Comparison of ENCODE assay signal across 18 cellular contexts in the genomic region with DNA sequence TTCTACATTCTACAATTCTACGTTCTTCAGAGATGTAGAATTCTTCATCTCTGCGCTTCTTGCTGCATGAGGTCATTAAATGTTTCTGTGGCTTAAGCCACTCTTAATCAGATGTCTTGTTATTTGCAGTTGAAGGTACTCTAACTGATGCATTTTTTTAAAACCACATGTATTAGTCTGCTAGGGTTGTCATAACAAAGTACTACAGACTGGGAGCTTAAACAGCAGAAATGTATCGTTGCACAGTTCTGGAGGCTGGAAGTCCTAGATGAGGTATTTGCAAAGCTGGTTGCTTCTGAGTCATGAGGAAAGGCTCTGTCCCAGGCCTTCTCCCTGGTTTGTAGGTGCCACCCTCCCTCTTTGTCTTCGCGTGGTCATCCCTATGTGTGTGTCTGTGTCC.
DNase-seq lines count a peak whose midpoint lies in the region; ATAC-seq, FAIRE-seq and TF ChIP-seq lines count a peak whose summit lies in the region.
"Had no signal": no experiment of that assay in that cellular context is flagged by ENCODE, and none has a peak within 500 bp of the region (broad histone marks: within the 10 kb centered on the region; RNA-seq: fewer than 3 reads in every experiment).

No MANE protein-coding gene starts in this region.

- H3K27ac ChIP-seq in breast epithelium = peak overlapping the region; percentile 72 to 88
- peak overlapping the region in 1 of 2 donors; percentile 39 for H3K27ac ChIP-seq in left lung
- H3K27ac ChIP-seq: BLaER1, esophagus muscularis mucosa, vagina had no signal

- H3K27ac Mint-ChIP-seq in CD14-positive monocyte = no peak overlapping the region
- H3K27ac Mint-ChIP-seq in activated CD4-positive, alpha-beta T cell treated with anti-CD3 and anti-CD28 coated beads, Interleukin-2, amount 10 ng/mL, durations not matched to agents 24 days and 14 days = no peak overlapping the region
- H3K27ac Mint-ChIP-seq: WTC11 had no signal

- H3K4me3 ChIP-seq in breast epithelium = no peak overlapping the region
- no peak overlapping the region for H3K4me3 ChIP-seq in left lung
- H3K4me3 ChIP-seq: BLaER1, esophagus muscularis mucosa, vagina had no signal

- FAIRE-seq in HTR-8/SVneo (lab: Jason Lieb, UNC) = no peak

- DNase-seq in AG08396 (ENCODE audit: low spot score) (peak; percentile 82), HTR-8/SVneo (ENCODE audit: insufficient read length, low spot score) (peak; percentile 26), breast epithelium (ENCODE audit: low spot score in 2 of 2) (no peak), left lung (no peak), CD14-positive monocyte (ENCODE audit: low spot score) (no peak)
- DNase-seq in stimulated activated CD4-positive, alpha-beta T cell treated with anti-CD3 and anti-CD28 coated beads, Interleukin-2, amount 100 ng/mL, for 48 hours = no peak
- DNase-seq in activated CD4-positive, alpha-beta T cell treated with anti-CD3 and anti-CD28 coated beads, Interleukin-2, amount 10 ng/mL, durations not matched to agents 24 days and 14 days = no peak
- DNase-seq: activated T-cell treated with anti-CD3 and anti-CD28 coated beads, Interleukin-2, amount 50 U/mL, for 48 hours; GF-D8; NCI-H774; stimulated activated CD4-positive, alpha-beta T cell treated with anti-CD3 and anti-CD28 coated beads, Interleukin-12 subunit alpha, Interleukin-12 subunit beta, amount 100 ng/mL, for 4 hours; stimulated activated CD8-positive, alpha-beta memory T cell treated with anti-CD3 and anti-CD28 coated beads, Interleukin-4, amount 100 ng/mL, for 48 hours had no signal

- H3K4me1 ChIP-seq in breast epithelium (no peaks in the 10 kb centered on the region), left lung (no peaks in the 10 kb centered on the region)
- H3K4me1 ChIP-seq: BLaER1, esophagus muscularis mucosa, vagina had no signal

- TF ChIP-seq CTCF in breast epithelium (IDR thresholded peaks at IDR 0.05) = no peak
- no peak for TF ChIP-seq CTCF in left lung (IDR thresholded peaks at IDR 0.05)
- no peak for TF ChIP-seq CTCF in CD14-positive monocyte (IDR thresholded peaks at IDR 0.05)

- no peak for TF ChIP-seq POLR2A in breast epithelium (IDR thresholded peaks at IDR 0.05)

- no peaks in the 10 kb centered on the region for H3K4me1 Mint-ChIP-seq in CD14-positive monocyte
- no peaks in the 10 kb centered on the region for H3K4me1 Mint-ChIP-seq in activated CD4-positive, alpha-beta T cell treated with anti-CD3 and anti-CD28 coated beads, Interleukin-2, amount 10 ng/mL, durations not matched to agents 24 days and 14 days
- H3K4me1 Mint-ChIP-seq: central memory CD8-positive, alpha-beta T cell had no signal

- H3K4me3 Mint-ChIP-seq in CD14-positive monocyte = no peak overlapping the region
- no peak overlapping the region for H3K4me3 Mint-ChIP-seq in activated CD4-positive, alpha-beta T cell treated with anti-CD3 and anti-CD28 coated beads, Interleukin-2, amount 10 ng/mL, durations not matched to agents 24 days and 14 days
- H3K4me3 Mint-ChIP-seq: central memory CD8-positive, alpha-beta T cell; WTC11 had no signal

- no peaks in the 10 kb centered on the region for H3K36me3 ChIP-seq in breast epithelium
- H3K36me3 ChIP-seq in left lung = no peaks in the 10 kb centered on the region
- H3K36me3 ChIP-seq: BLaER1, esophagus muscularis mucosa, vagina had no signal

- ATAC-seq in left lung = peak; percentile 81
- no peak for ATAC-seq in HG03469 (IDR thresholded peaks at IDR 0.05; ENCODE audit: unreplicated experiment)
- ATAC-seq: WTC11 had no signal

- no peaks in the 10 kb centered on the region for H3K27me3 ChIP-seq in breast epithelium
- H3K27me3 ChIP-seq in left lung = no peaks in the 10 kb centered on the region
- H3K27me3 ChIP-seq: BLaER1, esophagus muscularis mucosa, vagina had no signal

- H3K27me3 Mint-ChIP-seq in CD14-positive monocyte (ENCODE audit: low read depth in 3 of 3) = peaks cover 5 to 10% (median 9%) of the 10 kb centered on the region in 3 donors
- H3K27me3 Mint-ChIP-seq in activated CD4-positive, alpha-beta T cell treated with anti-CD3 and anti-CD28 coated beads, Interleukin-2, amount 10 ng/mL, durations not matched to agents 24 days and 14 days = peaks cover 3% of the 10 kb centered on the region

- H3K9me3 ChIP-seq in breast epithelium (no peaks in the 10 kb centered on the region), left lung (no peaks in the 10 kb centered on the region)
- H3K9me3 ChIP-seq: BLaER1, esophagus muscularis mucosa, vagina had no signal

- H3K9me3 Mint-ChIP-seq in CD14-positive monocyte = peaks cover 0 to 2% (median 0%) of the 10 kb centered on the region in 7 donors
- H3K9me3 Mint-ChIP-seq in activated CD4-positive, alpha-beta T cell treated with anti-CD3 and anti-CD28 coated beads, Interleukin-2, amount 10 ng/mL, durations not matched to agents 24 days and 14 days = no peaks in the 10 kb centered on the region
- H3K9me3 Mint-ChIP-seq: central memory CD8-positive, alpha-beta T cell; WTC11 had no signal

- intact Hi-C loops in breast epithelium (cut with DNase I; ENCODE audit: low total_unique reads) (no loop called here), left lung (cut with DNase I) (no loop called here), CD14-positive monocyte (cut with micrococcal nuclease) (no loop called here)
- intact Hi-C loops in activated CD4-positive, alpha-beta T cell treated with anti-CD3 and anti-CD28 coated beads, Interleukin-2, amount 10 ng/mL, durations not matched to agents 24 days and 14 days (cut with micrococcal nuclease) = loop anchor here (10.0 kb wide), 1 partner anchor 215 kb away; the partner anchor contains the start of gene INHBB

- H3K36me3 Mint-ChIP-seq in CD14-positive monocyte = no peaks in the 10 kb centered on the region
- no peaks in the 10 kb centered on the region for H3K36me3 Mint-ChIP-seq in activated CD4-positive, alpha-beta T cell treated with anti-CD3 and anti-CD28 coated beads, Interleukin-2, amount 10 ng/mL, durations not matched to agents 24 days and 14 days (ENCODE audit: low read depth)
- H3K36me3 Mint-ChIP-seq: WTC11 had no signal

Comparison
In these comparisons a context has a peak if more than half of its experiments do, and no peak if none do; other contexts are left out.
1. DNase-seq: peak in AG08396 (single experiment) and HTR-8/SVneo (single experiment); none in breast epithelium (0 of 2), left lung (0 of 2), CD14-positive monocyte (single experiment), stimulated activated CD4-positive, alpha-beta T cell treated with anti-CD3 and anti-CD28 coated beads, Interleukin-2, amount 100 ng/mL, for 48 hours (0 of 2) and activated CD4-positive, alpha-beta T cell treated with anti-CD3 and anti-CD28 coated beads, Interleukin-2, amount 10 ng/mL, durations not matched to agents 24 days and 14 days (single experiment).